1 cellular context compared by ENCODE assay signal in genomic region chr11:83773950-83774880, GRCh38.
TF ChIP-seq lines count a peak whose summit lies in the region.

No MANE protein-coding gene starts in this region.

TF ChIP-seq in GM23338, 12 proteins besides CTCF, POLR2A, EP300 and RAD21 (continued from another document):
- TF ChIP-seq, protein P1, sequence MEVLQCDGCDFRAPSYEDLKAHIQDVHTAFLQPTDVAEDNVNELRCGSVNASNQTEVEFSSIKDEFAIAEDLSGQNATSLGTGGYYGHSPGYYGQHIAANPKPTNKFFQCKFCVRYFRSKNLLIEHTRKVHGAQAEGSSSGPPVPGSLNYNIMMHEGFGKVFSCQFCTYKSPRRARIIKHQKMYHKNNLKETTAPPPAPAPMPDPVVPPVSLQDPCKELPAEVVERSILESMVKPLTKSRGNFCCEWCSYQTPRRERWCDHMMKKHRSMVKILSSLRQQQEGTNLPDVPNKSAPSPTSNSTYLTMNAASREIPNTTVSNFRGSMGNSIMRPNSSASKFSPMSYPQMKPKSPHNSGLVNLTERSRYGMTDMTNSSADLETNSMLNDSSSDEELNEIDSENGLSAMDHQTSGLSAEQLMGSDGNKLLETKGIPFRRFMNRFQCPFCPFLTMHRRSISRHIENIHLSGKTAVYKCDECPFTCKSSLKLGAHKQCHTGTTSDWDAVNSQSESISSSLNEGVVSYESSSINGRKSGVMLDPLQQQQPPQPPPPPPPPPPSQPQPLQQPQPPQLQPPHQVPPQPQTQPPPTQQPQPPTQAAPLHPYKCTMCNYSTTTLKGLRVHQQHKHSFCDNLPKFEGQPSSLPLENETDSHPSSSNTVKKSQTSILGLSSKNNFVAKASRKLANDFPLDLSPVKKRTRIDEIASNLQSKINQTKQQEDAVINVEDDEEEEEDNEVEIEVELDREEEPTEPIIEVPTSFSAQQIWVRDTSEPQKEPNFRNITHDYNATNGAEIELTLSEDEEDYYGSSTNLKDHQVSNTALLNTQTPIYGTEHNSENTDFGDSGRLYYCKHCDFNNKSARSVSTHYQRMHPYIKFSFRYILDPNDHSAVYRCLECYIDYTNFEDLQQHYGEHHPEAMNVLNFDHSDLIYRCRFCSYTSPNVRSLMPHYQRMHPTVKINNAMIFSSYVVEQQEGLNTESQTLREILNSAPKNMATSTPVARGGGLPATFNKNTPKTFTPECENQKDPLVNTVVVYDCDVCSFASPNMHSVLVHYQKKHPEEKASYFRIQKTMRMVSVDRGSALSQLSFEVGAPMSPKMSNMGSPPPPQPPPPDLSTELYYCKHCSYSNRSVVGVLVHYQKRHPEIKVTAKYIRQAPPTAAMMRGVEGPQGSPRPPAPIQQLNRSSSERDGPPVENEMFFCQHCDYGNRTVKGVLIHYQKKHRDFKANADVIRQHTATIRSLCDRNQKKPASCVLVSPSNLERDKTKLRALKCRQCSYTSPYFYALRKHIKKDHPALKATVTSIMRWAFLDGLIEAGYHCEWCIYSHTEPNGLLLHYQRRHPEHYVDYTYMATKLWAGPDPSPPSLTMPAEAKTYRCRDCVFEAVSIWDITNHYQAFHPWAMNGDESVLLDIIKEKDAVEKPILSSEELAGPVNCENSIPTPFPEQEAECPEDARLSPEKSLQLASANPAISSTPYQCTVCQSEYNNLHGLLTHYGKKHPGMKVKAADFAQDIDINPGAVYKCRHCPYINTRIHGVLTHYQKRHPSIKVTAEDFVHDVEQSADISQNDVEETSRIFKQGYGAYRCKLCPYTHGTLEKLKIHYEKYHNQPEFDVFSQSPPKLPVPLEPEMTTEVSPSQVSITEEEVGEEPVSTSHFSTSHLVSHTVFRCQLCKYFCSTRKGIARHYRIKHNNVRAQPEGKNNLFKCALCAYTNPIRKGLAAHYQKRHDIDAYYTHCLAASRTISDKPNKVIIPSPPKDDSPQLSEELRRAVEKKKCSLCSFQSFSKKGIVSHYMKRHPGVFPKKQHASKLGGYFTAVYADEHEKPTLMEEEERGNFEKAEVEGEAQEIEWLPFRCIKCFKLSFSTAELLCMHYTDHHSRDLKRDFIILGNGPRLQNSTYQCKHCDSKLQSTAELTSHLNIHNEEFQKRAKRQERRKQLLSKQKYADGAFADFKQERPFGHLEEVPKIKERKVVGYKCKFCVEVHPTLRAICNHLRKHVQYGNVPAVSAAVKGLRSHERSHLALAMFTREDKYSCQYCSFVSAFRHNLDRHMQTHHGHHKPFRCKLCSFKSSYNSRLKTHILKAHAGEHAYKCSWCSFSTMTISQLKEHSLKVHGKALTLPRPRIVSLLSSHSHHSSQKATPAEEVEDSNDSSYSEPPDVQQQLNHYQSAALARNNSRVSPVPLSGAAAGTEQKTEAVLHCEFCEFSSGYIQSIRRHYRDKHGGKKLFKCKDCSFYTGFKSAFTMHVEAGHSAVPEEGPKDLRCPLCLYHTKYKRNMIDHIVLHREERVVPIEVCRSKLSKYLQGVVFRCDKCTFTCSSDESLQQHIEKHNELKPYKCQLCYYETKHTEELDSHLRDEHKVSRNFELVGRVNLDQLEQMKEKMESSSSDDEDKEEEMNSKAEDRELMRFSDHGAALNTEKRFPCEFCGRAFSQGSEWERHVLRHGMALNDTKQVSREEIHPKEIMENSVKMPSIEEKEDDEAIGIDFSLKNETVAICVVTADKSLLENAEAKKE (CRISPR knock-in tag; IDR thresholded peaks at IDR 0.05) = no peak
- no peak for TF ChIP-seq ETS1 (IDR thresholded peaks at IDR 0.05)
- no peak for TF ChIP-seq JUNB (IDR thresholded peaks at IDR 0.05; ENCODE audit: unreplicated experiment)
